ENCODE assay signal across 8 cellular contexts in genomic region chr6:73653571-73654424, GRCh38. TPM values are rescaled to one million over a fixed set of nuclear protein-coding genes. Genes with fewer than 3 reads are reported as not detected.
DNase-seq lines count a peak whose midpoint lies in the region; ATAC-seq and TF ChIP-seq lines count a peak whose summit lies in the region.

Gene SLC17A5 (minus strand): TSS chr6:73653992. CDS start chr6:73653886, 106 bp downstream.

- POLR2A ChIA-PET in WTC11 (lab: Charles Lee): interaction anchor here (0.6 to 3.3 kb wide), 7 partner anchors 47 to 1940 kb away, joined by 3 to 25 read pairs (median 4); partner anchors contain the start of genes EEF1A1 and MTO1

- H2AFZ ChIP-seq in smooth muscle cell (ENCODE audit: low read depth): peak within 1 kb of the TSS; percentile 100

- peaks cover 6% of the 10 kb centered on the region for H3K36me3 Mint-ChIP-seq in WTC11

- no peaks in the 10 kb centered on the region for H3K36me3 ChIP-seq in smooth muscle cell (ENCODE audit: low read depth)

- ATAC-seq in GM18909 (IDR thresholded peaks at IDR 0.05; ENCODE audit: poor library complexity, unreplicated experiment) (peak; percentile 88), HG03159 (IDR thresholded peaks at IDR 0.05; ENCODE audit: unreplicated experiment) (peak; percentile 86), WTC11 (peak; percentile 94)

- peak within 1 kb of the TSS; percentile 95 for H3K27ac Mint-ChIP-seq in WTC11

- peaks cover 9% of the 10 kb centered on the region for H4K20me1 ChIP-seq in smooth muscle cell (ENCODE audit: low read depth)

- peak within 1 kb of the TSS; percentile 90 for H3K4me2 ChIP-seq in smooth muscle cell

- peak within 1 kb of the TSS; percentile 97 for H3K9ac ChIP-seq in smooth muscle cell (ENCODE audit: low read depth)

- peak within 1 kb of the TSS; percentile 95 for H3K4me3 Mint-ChIP-seq in WTC11

- no peaks in the 10 kb centered on the region for H3F3A ChIP-seq in smooth muscle cell (ENCODE audit: low read depth)

- no peak for TF ChIP-seq CTCF in WTC11 (IDR thresholded peaks at IDR 0.05)
- no peak for TF ChIP-seq CTCF in cardiac fibroblast (IDR thresholded peaks at IDR 0.05; ENCODE audit: low read depth, low read length)
- TF ChIP-seq CTCF in smooth muscle cell (IDR thresholded peaks at IDR 0.05; ENCODE audit: borderline replicate concordance, insufficient read depth, poor library complexity, severe bottlenecking): no peak

- DNase-seq in AG08395 (ENCODE audit: low spot score): peak; percentile 97
- DNase-seq in NCI-H2227 (lab: John Stamatoyannopoulos, UW; ENCODE audit: unreplicated experiment): peak; percentile 93
- peak; percentile 95 for DNase-seq in WTC11 (ENCODE audit: low spot score)
- peak; percentile 94 to 96 for DNase-seq in cardiac fibroblast (ENCODE audit: low read depth in 2 of 2)
- DNase-seq in iPS-NIHi7 (ENCODE audit: extremely low spot score): peak; percentile 97
- DNase-seq in smooth muscle cell (lab: John Stamatoyannopoulos, UW; ENCODE audit: unreplicated experiment): peak; percentile 77

- H3K27me3 ChIP-seq in smooth muscle cell (ENCODE audit: low read depth): no peaks in the 10 kb centered on the region

- no peaks in the 10 kb centered on the region for H3K27me3 Mint-ChIP-seq in WTC11 (ENCODE audit: low read depth)

- H3K27ac ChIP-seq in smooth muscle cell (ENCODE audit: low read depth): peak within 1 kb of the TSS; percentile 88

- no peaks in the 10 kb centered on the region for H3K9me3 ChIP-seq in smooth muscle cell (replicated peaks; ENCODE audit: low read depth)

- CTCF ChIA-PET in WTC11 (lab: Charles Lee): interaction anchor here (0.6 to 2.4 kb wide), 25 partner anchors 8 to 528 kb away, joined by 3 to 24 read pairs (median 5); partner anchors contain the start of genes EEF1A1 and MTO1

- peaks cover 11% of the 10 kb centered on the region for H3K4me1 ChIP-seq in smooth muscle cell (ENCODE audit: low read depth)

- WGBS in smooth muscle cell (ENCODE audit: low lambda C conversion rate): 1% methylated on average over 75 of the region's 90 CpGs

- peaks cover 3% of the 10 kb centered on the region; the same call in 1 of the 2 replicates for H3K9me3 Mint-ChIP-seq in WTC11

- H3K79me2 ChIP-seq in smooth muscle cell (ENCODE audit: low read depth): peaks cover 20% of the 10 kb centered on the region

- H3K4me3 ChIP-seq in cardiac fibroblast (replicated peaks in 1 of 2; ENCODE audit: low read depth in 2 of 2, low read length in 2 of 2): peak within 1 kb of the TSS; percentile 95 to 99
- peak within 1 kb of the TSS; percentile 99 for H3K4me3 ChIP-seq in smooth muscle cell

- H3K4me1 Mint-ChIP-seq in WTC11: peaks cover 16% of the 10 kb centered on the region

TF ChIP-seq in WTC11, 78 proteins besides CTCF, POLR2A, EP300 and RAD21 (continues in another document):
- TF ChIP-seq ERG (CRISPR knock-in tag; IDR thresholded peaks at IDR 0.05) (no peak), CREB1 (CRISPR knock-in tag; IDR thresholded peaks at IDR 0.05) (no peak), USF1 (CRISPR knock-in tag; IDR thresholded peaks at IDR 0.05) (peak; percentile 62; the same call in 1 of the 2 replicates), MAX (CRISPR knock-in tag; IDR thresholded peaks at IDR 0.05) (peak; percentile 84), HMGXB4 (CRISPR knock-in tag; IDR thresholded peaks at IDR 0.05) (peak; percentile 86), KAT7 (CRISPR knock-in tag; IDR thresholded peaks at IDR 0.05; ENCODE audit: borderline replicate concordance) (peak; percentile 68; the same call in 1 of the 2 replicates), ARID4B (CRISPR knock-in tag; IDR thresholded peaks at IDR 0.05; ENCODE audit: borderline replicate concordance) (peak; percentile 79; the same call in 1 of the 2 replicates), FOXK1 (CRISPR knock-in tag; IDR thresholded peaks at IDR 0.05) (peak; percentile 76), E2F5 (CRISPR knock-in tag; IDR thresholded peaks at IDR 0.05) (peak; percentile 68), GABPB1 (CRISPR knock-in tag; IDR thresholded peaks at IDR 0.05) (0 out of 2 replicates have a peak, but pooled peaks have one; percentile 34)

RNA-seq across cellular contexts. Expression of gene SLC17A5, which starts in this region (rescaled TPM):
- total RNA-seq in WTC11 (2021): 8.6 to 9.3 TPM (median 8.9 TPM) in 3 replicates
- total RNA-seq in smooth muscle cell: 36.4 and 49.0 TPM in 2 replicates
- 27.6 and 39.9 TPM in 2 replicates for polyA plus RNA-seq in smooth muscle cell

Comparison
In these comparisons a context has a peak if more than half of its experiments do, and no peak if none do; other contexts are left out.
1. Peak in every context shown above with its lines: DNase-seq, ATAC-seq, H3K4me3 ChIP-seq and H3K27ac ChIP-seq.